7 cellular contexts compared by ENCODE assay signal in genomic region chr12:131662346-131662745, GRCh38. TPM values are rescaled to one million over a fixed set of nuclear protein-coding genes. Genes with fewer than 3 reads are reported as not detected.
A peak's percentile ranks its signal among the peaks of the same experiment; 100 is the strongest.
DNase-seq lines count a peak whose midpoint lies in the region; ATAC-seq, FAIRE-seq and TF ChIP-seq lines count a peak whose summit lies in the region.
"Not testable (repeated sequence)": the region's sequence is repeated elsewhere in the genome, so short reads cannot be mapped to it uniquely, and the experiment has no call there.

No MANE protein-coding gene starts in this region.

- not testable (repeated sequence) for H3K36me3 Mint-ChIP-seq in CD8-positive, alpha-beta T cell; T-cell; activated T-helper 1 cell treated with anti-CD3 and anti-CD28 coated beads, Interleukin-12 subunit alpha, Interleukin-12 subunit beta, Interleukin-2, Interleukin-4 antibody, amounts not matched to agents 30 ng/mL and 10 ng/mL and 1 ng/mL, durations not matched to agents 14 hours and 24 hours and 36 hours (ENCODE audit: low read depth); activated naive CD8-positive, alpha-beta T cell treated with anti-CD3 and anti-CD28 coated beads, Interleukin-2, amount 50 U/mL, for 24 hours (ENCODE audit: low read depth); natural killer cell; stimulated activated memory B cell treated with anti-CD40 and anti-IgM and Interleukin-4, amounts not matched to agents 10 μg/mL and 1 μg/mL and 100 μg/mL, for 72 hours

- not testable (repeated sequence) for TF ChIP-seq EP300 in HepG2 (IDR thresholded peaks at IDR 0.05; ENCODE audit: low read depth in 2 of 2, low read length in 2 of 2); HepG2 (CRISPR knock-in tag; IDR thresholded peaks at IDR 0.05; ENCODE audit: borderline replicate concordance)

- not testable (repeated sequence) for H2AFZ ChIP-seq in HepG2 (ENCODE audit: low read length)

- 29% methylated on average over 8 of the region's 10 CpGs for WGBS in HepG2 (ENCODE audit: low lambda C conversion rate)

- ATAC-seq in CD8-positive, alpha-beta T cell; T-cell (replicated peaks in 1 of 4); activated naive CD8-positive, alpha-beta T cell treated with anti-CD3 and anti-CD28 coated beads, Interleukin-2, amount 50 U/mL, for 24 hours; HepG2; natural killer cell; stimulated activated memory B cell treated with anti-CD40 and anti-IgM and Interleukin-4, amounts not matched to agents 10 μg/mL and 1 μg/mL and 100 μg/mL, for 72 hours: not testable (repeated sequence)

- not testable (repeated sequence) for H3K4me2 ChIP-seq in HepG2 (ENCODE audit: low read depth, low read length)

- not testable (repeated sequence) for H3K9ac ChIP-seq in HepG2 (ENCODE audit: insufficient read depth, low read depth, low read length)

- CTCF ChIA-PET in CD8-positive, alpha-beta T cell (lab: Charles Lee); T-cell (lab: Charles Lee); HepG2 (lab: Yijun Ruan, JAX; ENCODE audit: low intra/inter-chr PET ratio, low total read pairs): not testable (repeated sequence)

- H3K4me3 Mint-ChIP-seq in CD8-positive, alpha-beta T cell, result peak overlapping the region; percentile 39
- H3K4me3 Mint-ChIP-seq in T-cell (peak overlapping the region; percentile 45 to 74 (median 48)), natural killer cell (peak overlapping the region; percentile 82)
- peak overlapping the region; percentile 15 for H3K4me3 Mint-ChIP-seq in activated T-helper 1 cell treated with anti-CD3 and anti-CD28 coated beads, Interleukin-12 subunit alpha, Interleukin-12 subunit beta, Interleukin-2, Interleukin-4 antibody, amounts not matched to agents 30 ng/mL and 10 ng/mL and 1 ng/mL, durations not matched to agents 14 hours and 24 hours and 36 hours
- H3K4me3 Mint-ChIP-seq in activated naive CD8-positive, alpha-beta T cell treated with anti-CD3 and anti-CD28 coated beads, Interleukin-2, amount 50 U/mL, for 24 hours, result peak overlapping the region; percentile 48
- H3K4me3 Mint-ChIP-seq in stimulated activated memory B cell treated with anti-CD40 and anti-IgM and Interleukin-4, amounts not matched to agents 10 μg/mL and 1 μg/mL and 100 μg/mL, for 72 hours, result peak overlapping the region; percentile 53

- not testable (repeated sequence) for TF ChIP-seq CTCF in CD8-positive, alpha-beta T cell (IDR thresholded peaks at IDR 0.05); HepG2 (CRISPR knock-in tag; IDR thresholded peaks at IDR 0.05); natural killer cell (IDR thresholded peaks at IDR 0.05)

- H4K20me1 ChIP-seq in HepG2 (ENCODE audit: insufficient read depth, low read length), result not testable (repeated sequence)

- POLR2A ChIA-PET in CD8-positive, alpha-beta T cell (lab: Charles Lee); T-cell (lab: Charles Lee); HepG2 (lab: Yijun Ruan, JAX): not testable (repeated sequence)

- peak; percentile 12 for FAIRE-seq in HepG2 (lab: Jason Lieb, UNC)

- not testable (repeated sequence) for H3K4me3 ChIP-seq in CD8-positive, alpha-beta T cell (ENCODE audit: low read depth, low read length); HepG2 (replicated peaks in 1 of 3; ENCODE audit: insufficient read depth in 1 of 3, low read depth in 2 of 3, low read length in 3 of 3)

- in situ Hi-C loops in HepG2 (cut with HindIII; ENCODE audit: extremely low pct_ligation_motif_present, low pct_unique_long_range_greater_than_20kb), result loop anchor here (10.0 kb wide), 1 partner anchor 368 kb away; no protein-coding TSS in a partner anchor

- H3K27me3 Mint-ChIP-seq in CD8-positive, alpha-beta T cell (ENCODE audit: low read depth), result peaks cover 19% of the 10 kb centered on the region
- H3K27me3 Mint-ChIP-seq in T-cell, result peaks cover 14 to 17% of the 10 kb centered on the region in 2 donors
- H3K27me3 Mint-ChIP-seq in activated T-helper 1 cell treated with anti-CD3 and anti-CD28 coated beads, Interleukin-12 subunit alpha, Interleukin-12 subunit beta, Interleukin-2, Interleukin-4 antibody, amounts not matched to agents 30 ng/mL and 10 ng/mL and 1 ng/mL, durations not matched to agents 14 hours and 24 hours and 36 hours (ENCODE audit: insufficient read depth), result peaks cover 10% of the 10 kb centered on the region
- H3K27me3 Mint-ChIP-seq in activated naive CD8-positive, alpha-beta T cell treated with anti-CD3 and anti-CD28 coated beads, Interleukin-2, amount 50 U/mL, for 24 hours, result peaks cover 14% of the 10 kb centered on the region
- H3K27me3 Mint-ChIP-seq in natural killer cell (ENCODE audit: low read depth in 2 of 2), result not testable (repeated sequence)
- peaks cover 19% of the 10 kb centered on the region for H3K27me3 Mint-ChIP-seq in stimulated activated memory B cell treated with anti-CD40 and anti-IgM and Interleukin-4, amounts not matched to agents 10 μg/mL and 1 μg/mL and 100 μg/mL, for 72 hours

- not testable (repeated sequence) for H3K9me3 ChIP-seq in CD8-positive, alpha-beta T cell (ENCODE audit: low read length); HepG2 (ENCODE audit: low read length)

- not testable (repeated sequence) for TF ChIP-seq RAD21 in HepG2 (CRISPR knock-in tag; IDR thresholded peaks at IDR 0.05)

- BruUV-seq in HepG2 (replicated peaks; lab: Mats Ljungman, UMichigan), result not testable (repeated sequence)

- intact Hi-C loops in CD8-positive, alpha-beta T cell (cut with DNase I, micrococcal nuclease); activated T-helper 1 cell treated with anti-CD3 and anti-CD28 coated beads, Interleukin-12 subunit alpha, Interleukin-12 subunit beta, Interleukin-2, Interleukin-4 antibody, amounts not matched to agents 30 ng/mL and 10 ng/mL and 1 ng/mL, durations not matched to agents 14 hours and 24 hours and 36 hours (cut with micrococcal nuclease); HepG2 (cut with micrococcal nuclease; ENCODE audit: unreplicated experiment); natural killer cell (cut with micrococcal nuclease): not testable (repeated sequence)

- not testable (repeated sequence) for H3K4me1 Mint-ChIP-seq in CD8-positive, alpha-beta T cell (ENCODE audit: low read depth); T-cell; activated T-helper 1 cell treated with anti-CD3 and anti-CD28 coated beads, Interleukin-12 subunit alpha, Interleukin-12 subunit beta, Interleukin-2, Interleukin-4 antibody, amounts not matched to agents 30 ng/mL and 10 ng/mL and 1 ng/mL, durations not matched to agents 14 hours and 24 hours and 36 hours (ENCODE audit: low read depth); activated naive CD8-positive, alpha-beta T cell treated with anti-CD3 and anti-CD28 coated beads, Interleukin-2, amount 50 U/mL, for 24 hours; natural killer cell; stimulated activated memory B cell treated with anti-CD40 and anti-IgM and Interleukin-4, amounts not matched to agents 10 μg/mL and 1 μg/mL and 100 μg/mL, for 72 hours

- H3K27ac ChIP-seq in CD8-positive, alpha-beta T cell (ENCODE audit: low read depth, low read length); HepG2 (ENCODE audit: extremely low read length, insufficient read depth, low read length): not testable (repeated sequence)

- not testable (repeated sequence) for H3K27me3 ChIP-seq in CD8-positive, alpha-beta T cell (ENCODE audit: insufficient read depth, low read length); HepG2 (ENCODE audit: control insufficient read depth in 1 of 2, insufficient read depth in 2 of 2, low read length in 2 of 2)

- not testable (repeated sequence) for H3K27ac Mint-ChIP-seq in CD8-positive, alpha-beta T cell; T-cell; activated T-helper 1 cell treated with anti-CD3 and anti-CD28 coated beads, Interleukin-12 subunit alpha, Interleukin-12 subunit beta, Interleukin-2, Interleukin-4 antibody, amounts not matched to agents 30 ng/mL and 10 ng/mL and 1 ng/mL, durations not matched to agents 14 hours and 24 hours and 36 hours; activated naive CD8-positive, alpha-beta T cell treated with anti-CD3 and anti-CD28 coated beads, Interleukin-2, amount 50 U/mL, for 24 hours; natural killer cell; stimulated activated memory B cell treated with anti-CD40 and anti-IgM and Interleukin-4, amounts not matched to agents 10 μg/mL and 1 μg/mL and 100 μg/mL, for 72 hours

- H3K36me3 ChIP-seq in CD8-positive, alpha-beta T cell (ENCODE audit: insufficient read depth, low read length); HepG2 (replicated peaks in 1 of 2; ENCODE audit: control insufficient read depth in 1 of 2, insufficient read depth in 2 of 2, low read length in 2 of 2): not testable (repeated sequence)

- TF ChIP-seq POLR2A in HepG2 (IDR thresholded peaks at IDR 0.05; ENCODE audit: insufficient read depth in 1 of 2, low read depth in 2 of 2, low read length in 2 of 2), result not testable (repeated sequence)

- H3K4me1 ChIP-seq in CD8-positive, alpha-beta T cell (ENCODE audit: insufficient read depth, low read length); HepG2 (ENCODE audit: insufficient read depth, low read length): not testable (repeated sequence)

- DNase-seq in CD8-positive, alpha-beta T cell; T-cell; activated T-helper 1 cell treated with anti-CD3 and anti-CD28 coated beads, Interleukin-12 subunit alpha, Interleukin-12 subunit beta, Interleukin-2, Interleukin-4 antibody, amounts not matched to agents 30 ng/mL and 10 ng/mL and 1 ng/mL, durations not matched to agents 14 hours and 24 hours and 36 hours (ENCODE audit: low spot score); activated naive CD8-positive, alpha-beta T cell treated with anti-CD3 and anti-CD28 coated beads, Interleukin-2, amount 50 U/mL, for 24 hours; HepG2 (ENCODE audit: low spot score); natural killer cell: not testable (repeated sequence)

- H3K79me2 ChIP-seq in HepG2 (ENCODE audit: insufficient read depth, low read length), result not testable (repeated sequence)

- not testable (repeated sequence) for H3K9me3 Mint-ChIP-seq in CD8-positive, alpha-beta T cell; T-cell; activated T-helper 1 cell treated with anti-CD3 and anti-CD28 coated beads, Interleukin-12 subunit alpha, Interleukin-12 subunit beta, Interleukin-2, Interleukin-4 antibody, amounts not matched to agents 30 ng/mL and 10 ng/mL and 1 ng/mL, durations not matched to agents 14 hours and 24 hours and 36 hours; activated naive CD8-positive, alpha-beta T cell treated with anti-CD3 and anti-CD28 coated beads, Interleukin-2, amount 50 U/mL, for 24 hours; natural killer cell; stimulated activated memory B cell treated with anti-CD40 and anti-IgM and Interleukin-4, amounts not matched to agents 10 μg/mL and 1 μg/mL and 100 μg/mL, for 72 hours

RNA-seq across cellular contexts. Expression of gene SFSWAP, which starts 48.5 kb away (rescaled TPM):
- total RNA-seq in CD8-positive, alpha-beta T cell, result 10 to 100 TPM; 83.8 to 94.0 TPM
- 100 to 1,000 TPM in 4 of 5 donors, 10 to 100 TPM in 1; 95.7 to 110 (median 106) TPM for total RNA-seq in T-cell
- total RNA-seq in activated T-helper 1 cell treated with anti-CD3 and anti-CD28 coated beads, Interleukin-12 subunit alpha, Interleukin-12 subunit beta, Interleukin-2, Interleukin-4 antibody, amounts not matched to agents 30 ng/mL and 10 ng/mL and 1 ng/mL, durations not matched to agents 14 hours and 24 hours and 36 hours, result 65.3 and 69.3 TPM in 2 replicates
- total RNA-seq in HepG2 (2016; rRNA removed; fragmentation: Illumina TruSeq; extraction: Trizol), result 17.5 and 27.7 TPM in 2 replicates
- 7.2 and 7.9 TPM in 2 replicates for total RNA-seq in HepG2 (2016; cell fraction: cytosol; rRNA removed; fragmentation: Illumina TruSeq; extraction: Trizol; ENCODE audit: low read depth)
- 15.1 and 26.9 TPM in 2 replicates for total RNA-seq in HepG2 (2016; cell fraction: insoluble cytoplasmic fraction; rRNA removed; fragmentation: Illumina TruSeq; extraction: Trizol)
- 10.8 and 11.0 TPM in 2 replicates for total RNA-seq in HepG2 (2016; cell fraction: membrane; rRNA removed; fragmentation: Illumina TruSeq; extraction: Trizol)
- total RNA-seq in HepG2 (2016; cell fraction: nucleus; rRNA removed; fragmentation: Illumina TruSeq; extraction: Trizol), result 29.8 and 36.2 TPM in 2 replicates
- polyA plus RNA-seq in HepG2 (2011; rRNA removed), result 17.1 and 20.2 TPM in 2 replicates
- polyA plus RNA-seq in HepG2 (2011; cell fraction: cytosol; rRNA removed), result 5.4 and 8.3 TPM in 2 replicates
- polyA plus RNA-seq in HepG2 (2011; cell fraction: nucleus; rRNA removed), result 141 and 195 TPM in 2 replicates
- polyA plus RNA-seq in HepG2 (2012), result 22.3 and 23.2 TPM in 2 replicates
- 2.8 and 3.5 TPM in 2 replicates for polyA plus RNA-seq in HepG2 (2016; cell fraction: cytosol; fragmentation: Illumina TruSeq; extraction: Trizol; ENCODE audit: low read depth)
- 23.0 and 24.3 TPM in 2 replicates for polyA plus RNA-seq in HepG2 (2016; cell fraction: insoluble cytoplasmic fraction; fragmentation: Illumina TruSeq; extraction: Trizol; ENCODE audit: low read depth)
- polyA plus RNA-seq in HepG2 (2016; cell fraction: membrane; fragmentation: Illumina TruSeq; extraction: Trizol; ENCODE audit: low read depth), result 6.0 and 8.0 TPM in 2 replicates
- polyA plus RNA-seq in HepG2 (2016; cell fraction: nucleus; fragmentation: Illumina TruSeq; extraction: Trizol; ENCODE audit: insufficient read depth, low read depth), result 58.2 and 63.9 TPM in 2 replicates
- 37.5 and 46.2 TPM in 2 replicates for polyA minus RNA-seq in HepG2 (2011; rRNA and poly(A)+ RNA removed; ENCODE audit: low replicate concordance)
- polyA minus RNA-seq in HepG2 (2011; cell fraction: cytosol; rRNA and poly(A)+ RNA removed), result 5.8 and 7.3 TPM in 2 replicates
- polyA minus RNA-seq in HepG2 (2011; cell fraction: nucleus; rRNA and poly(A)+ RNA removed), result 47.1 and 67.0 TPM in 2 replicates
- total RNA-seq in natural killer cell, result 100 to 1,000 TPM in 2 of 3 donors, 10 to 100 TPM in 1; 99.1 to 109 (median 102) TPM

Comparison
In these comparisons a context has a peak if more than half of its experiments do, and no peak if none do; other contexts are left out.
1. H3K4me3 Mint-ChIP-seq: peak in every context shown above with its lines; median percentile 82 in natural killer cell; 53 in stimulated activated memory B cell treated with anti-CD40 and anti-IgM and Interleukin-4, amounts not matched to agents 10 μg/mL and 1 μg/mL and 100 μg/mL, for 72 hours; 48 in T-cell; 48 in activated naive CD8-positive, alpha-beta T cell treated with anti-CD3 and anti-CD28 coated beads, Interleukin-2, amount 50 U/mL, for 24 hours; 39 in CD8-positive, alpha-beta T cell; 15 in activated T-helper 1 cell treated with anti-CD3 and anti-CD28 coated beads, Interleukin-12 subunit alpha, Interleukin-12 subunit beta, Interleukin-2, Interleukin-4 antibody, amounts not matched to agents 30 ng/mL and 10 ng/mL and 1 ng/mL, durations not matched to agents 14 hours and 24 hours and 36 hours.